ENCODE assay signal across 20 cellular contexts in the genomic region with DNA sequence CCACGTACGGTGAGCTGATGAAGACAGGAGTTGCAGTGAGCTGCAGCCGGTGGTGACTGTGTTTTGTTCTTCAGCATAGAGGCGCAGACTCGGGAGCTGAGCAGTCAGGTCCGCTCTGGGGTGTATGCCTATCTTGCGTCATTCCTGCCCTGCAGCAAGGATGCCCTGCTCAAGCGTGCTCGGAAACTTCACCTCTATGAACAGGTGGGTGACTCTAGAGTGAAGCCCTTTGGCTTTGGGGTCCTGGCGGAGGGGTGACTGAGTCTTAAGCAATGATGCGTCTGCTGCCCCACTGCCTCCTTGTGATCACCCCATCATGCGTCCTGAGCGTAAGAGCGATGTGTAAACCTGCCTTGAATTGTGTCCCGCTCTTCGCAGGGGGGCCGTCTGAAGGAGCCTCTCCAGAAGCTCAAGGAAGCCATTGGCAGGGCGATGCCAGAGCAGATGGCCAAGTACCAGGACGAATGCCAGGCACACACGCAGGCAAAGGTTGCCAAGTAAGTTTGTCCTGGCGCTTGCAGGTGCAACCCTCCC. TPM values are rescaled to one million over a fixed set of nuclear protein-coding genes. Genes with fewer than 3 reads are reported as not detected.
A peak's percentile ranks its signal among the peaks of the same experiment; 100 is the strongest.
DNase-seq lines count a peak whose midpoint lies in the region; TF ChIP-seq lines count a peak whose summit lies in the region.
"Had no signal": no experiment of that assay in that cellular context is flagged by ENCODE, and none has a peak within 500 bp of the region (broad histone marks: within the 10 kb centered on the region; RNA-seq: fewer than 3 reads in every experiment).

No MANE protein-coding gene starts in this region.

- H3K9me3 ChIP-seq in thyroid gland (no peaks in the 10 kb centered on the region), tibial artery (no peaks in the 10 kb centered on the region), spleen (no peaks in the 10 kb centered on the region)
- H3K9me3 ChIP-seq: ascending aorta had no signal

- 65 to 80% methylated on average over 14 to 17 of the region's 21 CpGs for WGBS in thyroid gland, 2 donors
- 91 to 98% (median 97%) methylated on average over 18 to 21 of the region's 21 CpGs for WGBS in spleen, 5 donors

- H3K27me3 ChIP-seq in thyroid gland (no peaks in the 10 kb centered on the region), tibial artery (no peaks in the 10 kb centered on the region), spleen (replicated peaks in 1 of 7) (no peaks in the 10 kb centered on the region)
- H3K27me3 ChIP-seq: ascending aorta had no signal

- no peak for TF ChIP-seq CTCF in thyroid gland (IDR thresholded peaks at IDR 0.05)
- TF ChIP-seq CTCF in tibial artery (IDR thresholded peaks at IDR 0.05): no peak
- no peak for TF ChIP-seq CTCF in spleen (IDR thresholded peaks at IDR 0.05 in 8 of 11, conservative IDR thresholded peaks at IDR 0.05 in 3 of 11)

- intact Hi-C loops in thyroid gland (cut with DNase I) (no loop called here), tibial artery (cut with DNase I; ENCODE audit: low total_unique reads) (no loop called here), spleen (cut with DNase I; ENCODE audit: low total_unique reads) (no loop called here)

- H3K27ac ChIP-seq in thyroid gland (peak overlapping the region in 2 of 3 donors; percentile 50), tibial artery (no peak overlapping the region), spleen (no peak overlapping the region)
- H3K27ac ChIP-seq: 22Rv1, ascending aorta, HL-60, SK-N-MC had no signal

- TF ChIP-seq POLR2A in thyroid gland (IDR thresholded peaks at IDR 0.05) (no peak), spleen (IDR thresholded peaks at IDR 0.05) (no peak)

- H3K36me3 ChIP-seq in thyroid gland (peaks cover 37 to 43% of the 10 kb centered on the region in 2 donors), tibial artery (peaks cover 59 to 70% (median 60%) of the 10 kb centered on the region in 3 donors), spleen (peaks cover 0 to 99% (median 70%) of the 10 kb centered on the region in 6 donors)

- no peak overlapping the region for H3K4me3 ChIP-seq in thyroid gland (replicated peaks in 1 of 3)
- H3K4me3 ChIP-seq in tibial artery: no peak overlapping the region
- no peak overlapping the region for H3K4me3 ChIP-seq in spleen
- H3K4me3 ChIP-seq: ascending aorta, SK-N-MC had no signal

- peak; percentile 26 for DNase-seq in DMS 273 (lab: John Stamatoyannopoulos, UW; ENCODE audit: unreplicated experiment)
- no peak for DNase-seq in DMS 273 treated with DMSO at 0.1 percent for 48 hours (lab: John Stamatoyannopoulos, UW)
- DNase-seq in cerebellar cortex (ENCODE audit: low spot score): peak; percentile 83
- peak; percentile 29 for DNase-seq in mucosa of gallbladder (ENCODE audit: low spot score)
- DNase-seq in thyroid gland: peak; percentile 76 to 87
- no peak for DNase-seq in tibial artery
- DNase-seq in SHP77 (lab: John Stamatoyannopoulos, UW): no peak
- no peak for DNase-seq in spleen
- DNase-seq: activated CD4-positive, alpha-beta T cell treated with anti-CD3 and anti-CD28 coated beads for 36 hours; activated naive CD8-positive, alpha-beta T cell treated with anti-CD3 and anti-CD28 coated beads for 36 hours; CD4-positive, alpha-beta memory T cell; GDM1; Kasumi-1; NCI-H1694; NCI-H526 treated with DMSO at 0.1 percent for 48 hours; stimulated activated naive CD8-positive, alpha-beta T cell treated with anti-CD3 and anti-CD28 coated beads, Interleukin-15, Interleukin-2, amounts not matched to agents 100 U/mL and 50 U/mL, for 24 hours had no signal

- H3K4me1 ChIP-seq in thyroid gland (peaks cover 26 to 38% of the 10 kb centered on the region in 2 donors), tibial artery (no peaks in the 10 kb centered on the region), spleen (peaks cover 0 to 40% (median 5%) of the 10 kb centered on the region in 6 donors)
- H3K4me1 ChIP-seq: ascending aorta had no signal

RNA-seq across cellular contexts. Expression of a gene that starts 22.9 kb away (rescaled TPM):
- 35.3 TPM for total RNA-seq in mucosa of gallbladder
- total RNA-seq in thyroid gland: 10 to 100 TPM; 27.9 to 40.7 (median 30.5) TPM
- 10 to 100 TPM; 41.6 to 69.4 (median 58.9) TPM for total RNA-seq in spleen
- polyA plus RNA-seq in spleen: 10 to 100 TPM in 1 of 3 donors, 1 to 10 TPM in 2; 4.8 to 16.2 (median 5.5) TPM

RNA-seq across cellular contexts. Expression of a gene that starts 23.1 kb away (rescaled TPM):
- total RNA-seq in mucosa of gallbladder (128 TPM), thyroid gland (10 to 100 TPM; 43.1 to 89.2 (median 75.5) TPM), spleen (100 to 1,000 TPM in 1 of 7 donors, 10 to 100 TPM in 6; 47.2 to 117 (median 83.1) TPM)
- polyA plus RNA-seq in spleen: 10 to 100 TPM; 26.6 to 53.4 (median 34.0) TPM

Comparison
In these comparisons a context has a peak if more than half of its experiments do, and no peak if none do; other contexts are left out.
1. DNase-seq: peak in DMS 273 (single experiment), cerebellar cortex (single experiment), mucosa of gallbladder (single experiment) and thyroid gland (2 of 2); none in DMS 273 treated with DMSO at 0.1 percent for 48 hours (single experiment), tibial artery (0 of 2), SHP77 (0 of 2) and spleen (single experiment).
2. H3K27ac ChIP-seq: peak in thyroid gland (2 of 3); none in tibial artery (0 of 2) and spleen (0 of 8).